Comparison of ENCODE assay signal across 12 cellular contexts in genomic region chr1:192604979-192605620, GRCh38.
DNase-seq lines count a peak whose midpoint lies in the region; ATAC-seq lines count a peak whose summit lies in the region.
"Had no signal": no experiment of that assay in that cellular context is flagged by ENCODE, and none has a peak within 500 bp of the region (broad histone marks: within the 10 kb centered on the region; RNA-seq: fewer than 3 reads in every experiment).

No MANE protein-coding gene starts in this region.

- no peaks in the 10 kb centered on the region for H3K9me3 Mint-ChIP-seq in central memory CD8-positive, alpha-beta T cell
- H3K9me3 Mint-ChIP-seq: activated CD4-positive, alpha-beta memory T cell treated with anti-CD3 and anti-CD28 coated beads for 36 hours had no signal

- ATAC-seq in GM21723 (IDR thresholded peaks at IDR 0.05; ENCODE audit: unreplicated experiment): peak; percentile 32
- no peak for ATAC-seq in central memory CD8-positive, alpha-beta T cell (replicated peaks; ENCODE audit: extremely low read depth, poor library complexity, severe bottlenecking)
- ATAC-seq in HG03097 (IDR thresholded peaks at IDR 0.05; ENCODE audit: low FRiP score, unreplicated experiment): no peak
- ATAC-seq in GM19324 (IDR thresholded peaks at IDR 0.05; ENCODE audit: low FRiP score, unreplicated experiment): no peak
- ATAC-seq in GM21825 (IDR thresholded peaks at IDR 0.05; ENCODE audit: unreplicated experiment): no peak

- in situ Hi-C loops in KBM-7 (cut with MboI; ENCODE audit: low pct_unique_long_range_greater_than_20kb, low sequenced_read_pairs): no loop called here

- DNase-seq in CMK (ENCODE audit: low read depth): peak; percentile 4
- DNase-seq in KBM-7: peak; percentile 80
- no peak for DNase-seq in central memory CD8-positive, alpha-beta T cell (ENCODE audit: low spot score in 2 of 2)
- no peak for DNase-seq in stimulated activated CD8-positive, alpha-beta memory T cell treated with anti-CD3 and anti-CD28 coated beads, Interleukin-4, amount 100 ng/mL, for 48 hours
- DNase-seq: activated CD4-positive, alpha-beta memory T cell treated with anti-CD3 and anti-CD28 coated beads for 36 hours; C1 segment of cervical spinal cord; HCEC 1CT; NCI-H345 had no signal

- H3K4me1 Mint-ChIP-seq in central memory CD8-positive, alpha-beta T cell: peaks cover 43% of the 10 kb centered on the region

- H3K27me3 Mint-ChIP-seq in central memory CD8-positive, alpha-beta T cell: no peaks in the 10 kb centered on the region
- H3K27me3 Mint-ChIP-seq: activated CD4-positive, alpha-beta memory T cell treated with anti-CD3 and anti-CD28 coated beads for 36 hours had no signal

- peaks cover 2% of the 10 kb centered on the region for H3K36me3 Mint-ChIP-seq in central memory CD8-positive, alpha-beta T cell (ENCODE audit: insufficient read depth)
- H3K36me3 Mint-ChIP-seq: activated CD4-positive, alpha-beta memory T cell treated with anti-CD3 and anti-CD28 coated beads for 36 hours had no signal

- H3K27ac Mint-ChIP-seq in central memory CD8-positive, alpha-beta T cell (ENCODE audit: low read depth): peak overlapping the region; percentile 82
- H3K27ac Mint-ChIP-seq: activated CD4-positive, alpha-beta memory T cell treated with anti-CD3 and anti-CD28 coated beads for 36 hours had no signal

- no peak overlapping the region for H3K4me3 Mint-ChIP-seq in central memory CD8-positive, alpha-beta T cell
- H3K4me3 Mint-ChIP-seq: activated CD4-positive, alpha-beta memory T cell treated with anti-CD3 and anti-CD28 coated beads for 36 hours had no signal

Comparison
In these comparisons a context has a peak if more than half of its experiments do, and no peak if none do; other contexts are left out.
1. DNase-seq: peak in CMK (single experiment) and KBM-7 (single experiment); none in central memory CD8-positive, alpha-beta T cell (0 of 2) and stimulated activated CD8-positive, alpha-beta memory T cell treated with anti-CD3 and anti-CD28 coated beads, Interleukin-4, amount 100 ng/mL, for 48 hours (single experiment).